Comparison of ENCODE assay signal across 15 cellular contexts in genomic region chr9:129506892-129507291, GRCh38.
A peak's percentile ranks its signal among the peaks of the same experiment; 100 is the strongest.
DNase-seq lines count a peak whose midpoint lies in the region; ATAC-seq and TF ChIP-seq lines count a peak whose summit lies in the region.
"Had no signal": no experiment of that assay in that cellular context is flagged by ENCODE, and none has a peak within 500 bp of the region (broad histone marks: within the 10 kb centered on the region; RNA-seq: fewer than 3 reads in every experiment).

No MANE protein-coding gene starts in this region.

- ATAC-seq in GM18873 (IDR thresholded peaks at IDR 0.05; ENCODE audit: low FRiP score, unreplicated experiment), result no peak
- ATAC-seq: activated T-cell treated with anti-CD3 and anti-CD28 coated beads, Interleukin-2, amount 50 U/mL, for 4 hours; mucosa of descending colon had no signal

- H3F3A ChIP-seq in neural progenitor cell (ENCODE audit: low read depth), result peaks cover 7% of the 10 kb centered on the region

- H3K4me1 ChIP-seq in neural progenitor cell, result peaks cover 4% of the 10 kb centered on the region

- H3K4me3 ChIP-seq in fibroblast of mammary gland (ENCODE audit: control insufficient read depth, low read depth, low read length) (no peak overlapping the region), neural progenitor cell (no peak overlapping the region)
- H3K4me3 ChIP-seq: mucosa of descending colon had no signal

- no peaks in the 10 kb centered on the region for H3K79me2 ChIP-seq in neural progenitor cell (ENCODE audit: low read depth)

- H3K4me3 Mint-ChIP-seq in neural progenitor cell, result no peak overlapping the region
- H3K4me3 Mint-ChIP-seq: activated B cell treated with CpG ODN at 0.5 μM for 24 hours; activated T-cell treated with anti-CD3 and anti-CD28 coated beads, Interleukin-2, amount 50 U/mL, for 4 hours; CD4-positive, CD25-positive, alpha-beta regulatory T cell had no signal

- peaks cover 19% of the 10 kb centered on the region for H3K9me3 Mint-ChIP-seq in neural progenitor cell
- H3K9me3 Mint-ChIP-seq: activated B cell treated with CpG ODN at 0.5 μM for 24 hours; activated T-cell treated with anti-CD3 and anti-CD28 coated beads, Interleukin-2, amount 50 U/mL, for 4 hours had no signal

- TF ChIP-seq CTCF in fibroblast of mammary gland (conservative IDR thresholded peaks at IDR 0.05; ENCODE audit: control insufficient read depth, insufficient read depth, low read depth, low read length) (no peak), neural progenitor cell (IDR thresholded peaks at IDR 0.05) (no peak)

- H3K27ac ChIP-seq in neural progenitor cell, result no peak overlapping the region
- H3K27ac ChIP-seq: HL-60 had no signal

- H4K20me1 ChIP-seq in neural progenitor cell (ENCODE audit: low read depth), result no peaks in the 10 kb centered on the region

- peaks cover 46% of the 10 kb centered on the region for H3K4me1 Mint-ChIP-seq in neural progenitor cell

- peak overlapping the region; percentile 93 for H3K27ac Mint-ChIP-seq in neural progenitor cell
- H3K27ac Mint-ChIP-seq: activated B cell treated with CpG ODN at 0.5 μM for 24 hours had no signal

- H3K36me3 Mint-ChIP-seq in neural progenitor cell, result peaks cover 5% of the 10 kb centered on the region

- H2AFZ ChIP-seq in neural progenitor cell (replicated peaks), result peak overlapping the region; percentile 74

- H3K9me3 ChIP-seq in neural progenitor cell (ENCODE audit: low read depth), result no peaks in the 10 kb centered on the region
- H3K9me3 ChIP-seq: mucosa of descending colon had no signal

- H3K36me3 ChIP-seq in neural progenitor cell, result no peaks in the 10 kb centered on the region

- DNase-seq in ELF-1 (ENCODE audit: low read depth, low spot score) (peak; percentile 51), RPMI7951 (ENCODE audit: low read depth) (peak; percentile 77), fibroblast of mammary gland (ENCODE audit: low read depth) (peak; percentile 36), neural progenitor cell (ENCODE audit: low spot score) (no peak), NCI-H774 (lab: John Stamatoyannopoulos, UW) (no peak), NCI-H146 treated with DMSO at 0.1 percent for 48 hours (lab: John Stamatoyannopoulos, UW; ENCODE audit: unreplicated experiment) (no peak), SKM-1 (lab: John Stamatoyannopoulos, UW; ENCODE audit: unreplicated experiment) (no peak)
- DNase-seq: activated B cell treated with CpG ODN at 0.5 μM for 24 hours; activated T-cell treated with anti-CD3 and anti-CD28 coated beads, Interleukin-2, amount 50 U/mL, for 4 hours; CD4-positive, CD25-positive, alpha-beta regulatory T cell; mucosa of descending colon; NCI-H1105; SHP77 treated with DMSO at 0.1 percent for 48 hours had no signal

- H3K27me3 Mint-ChIP-seq in neural progenitor cell (ENCODE audit: insufficient read depth, low read depth), result peaks cover under 1% of the 10 kb centered on the region

- H3K4me2 ChIP-seq in neural progenitor cell, result no peak overlapping the region

- no peaks in the 10 kb centered on the region for H3K27me3 ChIP-seq in neural progenitor cell

- H3K9ac ChIP-seq in neural progenitor cell, result no peak overlapping the region

Comparison
In these comparisons a context has a peak if more than half of its experiments do, and no peak if none do; other contexts are left out.
1. DNase-seq: peak in ELF-1 (single experiment), RPMI7951 (single experiment) and fibroblast of mammary gland (single experiment); none in neural progenitor cell (single experiment), NCI-H774 (single experiment), NCI-H146 treated with DMSO at 0.1 percent for 48 hours (single experiment) and SKM-1 (single experiment).